8 cellular contexts compared by ENCODE assay signal in the genomic region with DNA sequence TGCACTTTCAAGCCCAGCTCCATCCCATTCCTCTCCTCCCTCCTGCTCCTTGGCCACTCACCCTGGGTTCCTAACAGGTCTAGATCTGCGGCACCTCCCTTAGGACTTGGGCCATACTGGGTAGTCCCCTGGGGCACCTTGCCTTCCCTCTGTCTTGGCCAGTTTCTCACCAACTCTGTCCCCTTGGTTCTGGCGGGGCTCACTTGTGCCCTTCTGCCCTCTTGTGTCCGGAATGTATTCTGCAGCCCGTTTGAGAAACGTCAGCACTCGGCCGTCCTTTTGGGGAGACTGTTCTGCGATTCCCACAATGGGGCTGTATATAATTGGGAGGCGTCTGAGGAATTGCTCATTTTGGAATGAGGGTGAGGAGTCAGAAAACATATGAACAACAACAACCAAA.
DNase-seq lines count a peak whose midpoint lies in the region; ATAC-seq, FAIRE-seq and TF ChIP-seq lines count a peak whose summit lies in the region.

No MANE protein-coding gene starts in this region.

- H3K4ac ChIP-seq in mesenchymal stem cell (ENCODE audit: low read depth in 1 of 2, low read length in 2 of 2), result no peak overlapping the region

- no peak overlapping the region for H2BK12ac ChIP-seq in mesenchymal stem cell (ENCODE audit: low read length in 2 of 2)

- FAIRE-seq in GM12891 (lab: Jason Lieb, UNC), result peak; percentile 57

- H3K4me3 ChIP-seq in fibroblast of the aortic adventitia (ENCODE audit: low read depth, low read length) (no peak overlapping the region), psoas muscle (no peak overlapping the region), mesenchymal stem cell (ENCODE audit: insufficient read depth in 1 of 2, low read depth in 1 of 2, low read length in 2 of 2) (no peak overlapping the region)

- no peak overlapping the region for H2AK5ac ChIP-seq in mesenchymal stem cell (ENCODE audit: low read length, severe bottlenecking)

- 16 to 20% (median 19%) methylated on average over 9 of the region's 9 CpGs for WGBS in psoas muscle, 3 donors
- 40% methylated on average over 6 of the region's 9 CpGs for WGBS in mesenchymal stem cell

- DNase-seq in AG08396 (ENCODE audit: low spot score), result peak; percentile 51
- no peak for DNase-seq in GM12891 (ENCODE audit: insufficient read length, low spot score)
- DNase-seq in SK-MEL-5 (ENCODE audit: low read depth, low spot score), result peak; percentile 59
- peak; percentile 31 for DNase-seq in fibroblast of the aortic adventitia (ENCODE audit: low read depth)
- DNase-seq in psoas muscle, result peak in 1 of 2 donors; percentile 50
- DNase-seq in GM19240 (ENCODE audit: insufficient read length, low spot score), result no peak
- no peak for DNase-seq in mesenchymal stem cell

- H2BK15ac ChIP-seq in mesenchymal stem cell (ENCODE audit: low read depth, poor library complexity, severe bottlenecking), result no peak overlapping the region

- no peaks in the 10 kb centered on the region for H3K79me1 ChIP-seq in mesenchymal stem cell (replicated peaks; ENCODE audit: low read length, poor library complexity, severe bottlenecking)

- H2AFZ ChIP-seq in mesenchymal stem cell (ENCODE audit: low read depth, low read length), result no peak overlapping the region

- H3K23ac ChIP-seq in mesenchymal stem cell (ENCODE audit: low read length in 2 of 2), result no peak overlapping the region

- H3K9me3 ChIP-seq in psoas muscle (no peaks in the 10 kb centered on the region), mesenchymal stem cell (ENCODE audit: control insufficient read depth, low read length) (no peaks in the 10 kb centered on the region)

- no peak overlapping the region for H3K9ac ChIP-seq in mesenchymal stem cell (ENCODE audit: low read length)

- H2BK5ac ChIP-seq in mesenchymal stem cell (ENCODE audit: low read depth, low read length, poor library complexity, severe bottlenecking), result no peak overlapping the region

- no peak overlapping the region for H2BK120ac ChIP-seq in mesenchymal stem cell (ENCODE audit: low read depth, low read length)

- H3K4me2 ChIP-seq in mesenchymal stem cell (ENCODE audit: low read length, poor library complexity, severe bottlenecking), result no peak overlapping the region

- ATAC-seq in psoas muscle, result peak; percentile 34 to 69 (median 69)
- no peak for ATAC-seq in GM21737 (IDR thresholded peaks at IDR 0.05; ENCODE audit: unreplicated experiment)

- in situ Hi-C loops in SK-MEL-5 (cut with HindIII; ENCODE audit: low pct_unique_long_range_greater_than_20kb, low sequenced_read_pairs), result no loop called here

- no peaks in the 10 kb centered on the region for H3K4me1 ChIP-seq in psoas muscle
- H3K4me1 ChIP-seq in mesenchymal stem cell (ENCODE audit: control insufficient read depth, insufficient read depth, low read depth, low read length), result no peaks in the 10 kb centered on the region

- TF ChIP-seq POLR2A in GM12891 (IDR thresholded peaks at IDR 0.05; ENCODE audit: low read depth, low read length), result no peak

- TF ChIP-seq CTCF in fibroblast of the aortic adventitia (IDR thresholded peaks at IDR 0.05; ENCODE audit: insufficient read depth, low read length), result peak; percentile 64
- peak; percentile 41 for TF ChIP-seq CTCF in psoas muscle (IDR thresholded peaks at IDR 0.05)

- no peak overlapping the region for H3K18ac ChIP-seq in mesenchymal stem cell (ENCODE audit: low read depth in 1 of 2, low read length in 2 of 2)

- no peak overlapping the region for H4K91ac ChIP-seq in mesenchymal stem cell (ENCODE audit: low read length)

- H3K36me3 ChIP-seq in psoas muscle (ENCODE audit: insufficient read depth in 1 of 2, low read depth in 1 of 2) (no peaks in the 10 kb centered on the region), mesenchymal stem cell (ENCODE audit: control insufficient read depth in 1 of 2, insufficient read depth in 2 of 2, low read depth in 1 of 2, low read length in 2 of 2) (peaks cover 0 to 3% of the 10 kb centered on the region in 2 experiments)

- H3K27ac ChIP-seq in psoas muscle (no peak overlapping the region), mesenchymal stem cell (ENCODE audit: low read length, poor library complexity, severe bottlenecking) (no peak overlapping the region)

- H3K27me3 ChIP-seq in psoas muscle (ENCODE audit: insufficient read depth in 3 of 3, low read length in 2 of 3) (peaks cover 0 to 2% (median 0%) of the 10 kb centered on the region in 3 donors), mesenchymal stem cell (ENCODE audit: control insufficient read depth in 1 of 2, insufficient read depth in 1 of 2, low read length in 2 of 2) (peaks cover 4 to 11% of the 10 kb centered on the region in 2 experiments)

- intact Hi-C loops in psoas muscle (cut with DNase I), result loop anchor here (5.0 kb wide), 1 partner anchor 1107 kb away; no protein-coding TSS in a partner anchor

- no peak overlapping the region for H4K8ac ChIP-seq in mesenchymal stem cell (ENCODE audit: low read length)

- no peak overlapping the region for H3K14ac ChIP-seq in mesenchymal stem cell (ENCODE audit: low read length in 2 of 2)

TF ChIP-seq in GM12891, 5 proteins besides CTCF, POLR2A, EP300 and RAD21:
- TF ChIP-seq SPI1 (IDR thresholded peaks at IDR 0.05; ENCODE audit: low read depth, low read length), result no peak
- no peak for TF ChIP-seq POLR2AphosphoS5 (IDR thresholded peaks at IDR 0.05; ENCODE audit: low read depth, low read length)
- TF ChIP-seq TAF1 (IDR thresholded peaks at IDR 0.05; ENCODE audit: low read depth, low read length), result no peak
- TF ChIP-seq PAX5 (IDR thresholded peaks at IDR 0.05; ENCODE audit: insufficient read depth, low read length, severe bottlenecking), result no peak
- TF ChIP-seq POU2F2 (IDR thresholded peaks at IDR 0.05; ENCODE audit: low read depth, low read length), result no peak

Comparison
In these comparisons a context has a peak if more than half of its experiments do, and no peak if none do; other contexts are left out.
1. DNase-seq: peak in AG08396 (single experiment), SK-MEL-5 (single experiment) and fibroblast of the aortic adventitia (single experiment); none in GM12891 (single experiment), GM19240 (single experiment) and mesenchymal stem cell (single experiment).